ENCODE assay signal across 8 cellular contexts in the genomic region with DNA sequence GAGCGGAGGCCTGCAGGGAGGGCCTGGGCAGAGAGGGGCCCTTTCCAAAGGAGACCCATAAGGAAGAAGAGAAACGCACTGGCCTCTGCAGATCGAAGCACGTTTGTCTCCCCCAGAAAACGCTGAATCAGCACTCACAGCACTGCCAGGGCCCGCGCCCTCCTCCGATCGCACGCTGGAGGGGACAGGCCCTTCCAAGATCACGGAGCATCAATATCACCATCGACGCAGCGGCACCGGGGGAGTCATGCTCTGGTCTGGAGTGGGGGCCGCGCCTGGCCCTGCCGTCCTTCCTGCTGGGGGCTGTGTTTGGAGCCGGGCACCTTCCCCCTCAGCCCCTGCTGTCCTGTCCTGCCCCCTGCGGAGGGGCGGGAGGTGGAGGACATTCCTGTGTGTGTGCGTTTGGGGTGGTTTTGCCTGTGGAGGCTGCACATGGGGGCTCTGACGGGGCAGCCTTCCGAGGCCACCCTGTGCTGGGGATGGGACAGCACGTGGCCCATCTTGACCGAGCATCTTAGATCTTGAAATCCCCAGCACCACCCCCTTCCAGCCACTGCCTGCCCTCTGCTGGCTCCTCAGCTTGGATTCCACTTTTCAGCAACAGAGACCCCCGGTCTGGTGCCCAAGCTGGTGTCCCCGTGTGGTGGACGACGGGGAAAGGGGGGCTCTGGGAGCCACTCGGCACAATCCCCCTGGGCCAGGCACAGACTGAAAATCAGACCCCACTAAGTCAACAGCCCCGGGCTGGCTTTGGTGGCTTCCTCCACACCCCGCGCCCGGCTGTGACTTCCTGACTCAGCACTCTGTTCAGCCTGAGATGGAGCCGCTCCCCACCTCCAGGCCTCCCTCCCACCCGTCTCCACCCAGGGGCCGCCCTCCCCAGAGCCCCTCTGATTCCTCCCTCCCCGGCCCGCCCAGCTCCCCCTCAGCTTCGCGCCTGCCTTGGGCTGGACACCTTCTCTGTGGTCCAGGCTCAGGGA. TPM values are rescaled to one million over a fixed set of nuclear protein-coding genes. Genes with fewer than 3 reads are reported as not detected.
DNase-seq lines count a peak whose midpoint lies in the region; ATAC-seq, FAIRE-seq and TF ChIP-seq lines count a peak whose summit lies in the region.

No MANE protein-coding gene starts in this region.

- FAIRE-seq in D721Med (lab: Jason Lieb, UNC), result no peak

- ATAC-seq in HG02938 (IDR thresholded peaks at IDR 0.05; ENCODE audit: unreplicated experiment), result peak; percentile 11

- DNase-seq in D721Med (ENCODE audit: insufficient read length, low spot score), result no peak
- DNase-seq in activated T-cell treated with anti-CD3 and anti-CD28 coated beads, Interleukin-2, amount 50 U/mL, for 48 hours, result peak; percentile 49 to 60
- peak in 1 of 2 donors; percentile 41 for DNase-seq in cardiac muscle cell (ENCODE audit: low read depth in 1 of 2, low spot score in 1 of 2)
- DNase-seq in DMS 273 treated with DMSO at 0.1 percent for 48 hours (lab: John Stamatoyannopoulos, UW), result no peak
- no peak for DNase-seq in NCI-H446 (lab: John Stamatoyannopoulos, UW)
- no peak for DNase-seq in KG1 (lab: John Stamatoyannopoulos, UW)

- H3K4me2 ChIP-seq in skeletal muscle satellite cell (ENCODE audit: low read length), result peak overlapping the region; percentile 88

- H3K36me3 ChIP-seq in cardiac muscle cell (peaks cover under 1% of the 10 kb centered on the region), skeletal muscle satellite cell (ENCODE audit: insufficient read depth, low read length) (peaks cover 7% of the 10 kb centered on the region)

- H3K9me3 ChIP-seq in cardiac muscle cell (ENCODE audit: low read depth) (no peaks in the 10 kb centered on the region), skeletal muscle satellite cell (replicated peaks; ENCODE audit: low read length) (no peaks in the 10 kb centered on the region)

- H3K27me3 ChIP-seq in cardiac muscle cell (no peaks in the 10 kb centered on the region), skeletal muscle satellite cell (ENCODE audit: control insufficient read depth, insufficient read depth, low read length) (no peaks in the 10 kb centered on the region)

- TF ChIP-seq CTCF in D721Med (IDR thresholded peaks at IDR 0.05; ENCODE audit: insufficient read depth, missing control alignments), result peak; percentile 2
- peak; percentile 37 for TF ChIP-seq CTCF in cardiac muscle cell (IDR thresholded peaks at IDR 0.05; ENCODE audit: low read depth, low read length)

- H3K9ac ChIP-seq in skeletal muscle satellite cell (ENCODE audit: low read depth, low read length), result peak overlapping the region; percentile 16

- peak overlapping the region; percentile 26 for H3K4me3 ChIP-seq in cardiac muscle cell
- peak overlapping the region; percentile 65 for H3K4me3 ChIP-seq in skeletal muscle satellite cell (ENCODE audit: low read length)

- H3K4me1 ChIP-seq in cardiac muscle cell (ENCODE audit: low read depth) (peaks cover 19% of the 10 kb centered on the region), skeletal muscle satellite cell (ENCODE audit: control insufficient read depth, insufficient read depth, low read length) (peaks cover 32% of the 10 kb centered on the region)

- H3K27ac ChIP-seq in cardiac muscle cell, result peak overlapping the region; percentile 20

RNA-seq across cellular contexts. Expression of gene TMEM250, which starts 8.3 kb away (rescaled TPM):
- total RNA-seq in cardiac muscle cell, result 29.3 and 41.6 TPM in 2 replicates
- 25.6 and 27.0 TPM in 2 replicates for polyA plus RNA-seq in cardiac muscle cell
- total RNA-seq in skeletal muscle satellite cell (2012; rRNA removed), result 39.0 and 51.5 TPM in 2 replicates

RNA-seq across cellular contexts. Expression of gene NACC2, which starts 15.3 kb away (rescaled TPM):
- total RNA-seq in cardiac muscle cell, result 12.0 and 12.2 TPM in 2 replicates
- polyA plus RNA-seq in cardiac muscle cell, result 4.4 and 5.0 TPM in 2 replicates
- total RNA-seq in skeletal muscle satellite cell (2012; rRNA removed), result 19.9 and 20.0 TPM in 2 replicates

Comparison
In these comparisons a context has a peak if more than half of its experiments do, and no peak if none do; other contexts are left out.
1. DNase-seq: peak in activated T-cell treated with anti-CD3 and anti-CD28 coated beads, Interleukin-2, amount 50 U/mL, for 48 hours (2 of 2); none in D721Med (single experiment), DMS 273 treated with DMSO at 0.1 percent for 48 hours (single experiment), NCI-H446 (0 of 2) and KG1 (single experiment).